In genomic region chr15:41148065-41148464, GRCh38 we compare ENCODE assay signal across 9 cellular contexts.
"Had no signal": no experiment of that assay in that cellular context is flagged by ENCODE, and none has a peak within 500 bp of the region (broad histone marks: within the 10 kb centered on the region; RNA-seq: fewer than 3 reads in every experiment).

No MANE protein-coding gene starts in this region.

- H3K36me3 Mint-ChIP-seq: IgD-negative memory B cell had no signal

- H3K4me3 Mint-ChIP-seq: HFFc6, IgD-negative memory B cell had no signal

- ATAC-seq: HCT116 had no signal

- H3K9me3 Mint-ChIP-seq: IgD-negative memory B cell had no signal

- FAIRE-seq: HTR-8/SVneo had no signal

- H3K4me1 Mint-ChIP-seq: IgD-negative memory B cell had no signal

- H3K27ac Mint-ChIP-seq: HFFc6, IgD-negative memory B cell had no signal

- H3K9me3 ChIP-seq: HAP-1 had no signal

- H3K27ac ChIP-seq: GM23248 had no signal

- H3K4me1 ChIP-seq: HAP-1 had no signal

- H3K4me3 ChIP-seq: GM23248, HAP-1 had no signal

- H3K27me3 Mint-ChIP-seq: IgD-negative memory B cell had no signal

- DNase-seq: GM23248, GOT3, H7, HFFc6, KG1 had no signal
